Comparison of ENCODE assay signal across 12 cellular contexts in the genomic region with DNA sequence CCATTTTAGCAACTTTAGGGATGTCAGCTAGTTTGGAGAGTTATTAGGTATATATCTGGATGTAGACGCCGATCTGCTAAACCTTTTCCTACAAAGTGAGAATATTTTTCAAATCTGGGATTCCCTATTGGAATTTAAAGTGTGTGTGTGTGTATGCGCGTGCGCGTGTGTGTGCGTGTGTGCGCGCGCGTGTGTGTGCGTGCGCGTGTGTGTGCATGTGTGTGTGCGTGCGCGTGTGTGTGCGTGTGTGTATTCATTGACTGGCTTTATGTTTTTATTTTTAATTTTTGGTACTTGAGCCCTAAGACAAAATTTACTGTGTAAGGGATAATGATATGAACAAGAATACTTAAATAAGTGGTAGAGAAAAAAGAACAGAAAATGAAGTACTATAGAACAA. TPM values are rescaled to one million over a fixed set of nuclear protein-coding genes. Genes with fewer than 3 reads are reported as not detected.
"Had no signal": no experiment of that assay in that cellular context is flagged by ENCODE, and none has a peak within 500 bp of the region (broad histone marks: within the 10 kb centered on the region; RNA-seq: fewer than 3 reads in every experiment).

No MANE protein-coding gene starts in this region.

- ATAC-seq: HCT116 had no signal

- H3K27ac Mint-ChIP-seq: GM23338, H9, HFFc6 had no signal

- H3K36me3 ChIP-seq: HAP-1 had no signal

- DNase-seq: GM23248, GOT3, H7, H9, HCEC 1CT, HFFc6 had no signal

- H3K9me3 Mint-ChIP-seq: GM23338, H9 had no signal

- H3K9me3 ChIP-seq: HAP-1 had no signal

- H2AFZ ChIP-seq: GM23248, GM23338 had no signal

- H3K27ac ChIP-seq: GM23248 had no signal

- H3K4me3 ChIP-seq: GM23248, GM23338, HAP-1 had no signal

- H3K9ac ChIP-seq: GM23248 had no signal

- H3K4me3 Mint-ChIP-seq: GM23338, H9, HFFc6 had no signal

- H3K4me2 ChIP-seq: GM23338 had no signal

- FAIRE-seq: H1, H54 had no signal

- H3K4me1 ChIP-seq: HAP-1 had no signal

RNA-seq across cellular contexts. Expression of a gene that starts 8.1 kb away (rescaled TPM):
- total RNA-seq: GM23248, GM23338, H1, H4, H7, H9, HFFc6 had no signal
- polyA plus RNA-seq: GM23338, H1 had no signal
